Comparison of ENCODE assay signal across 1 cellular context in the genomic region with DNA sequence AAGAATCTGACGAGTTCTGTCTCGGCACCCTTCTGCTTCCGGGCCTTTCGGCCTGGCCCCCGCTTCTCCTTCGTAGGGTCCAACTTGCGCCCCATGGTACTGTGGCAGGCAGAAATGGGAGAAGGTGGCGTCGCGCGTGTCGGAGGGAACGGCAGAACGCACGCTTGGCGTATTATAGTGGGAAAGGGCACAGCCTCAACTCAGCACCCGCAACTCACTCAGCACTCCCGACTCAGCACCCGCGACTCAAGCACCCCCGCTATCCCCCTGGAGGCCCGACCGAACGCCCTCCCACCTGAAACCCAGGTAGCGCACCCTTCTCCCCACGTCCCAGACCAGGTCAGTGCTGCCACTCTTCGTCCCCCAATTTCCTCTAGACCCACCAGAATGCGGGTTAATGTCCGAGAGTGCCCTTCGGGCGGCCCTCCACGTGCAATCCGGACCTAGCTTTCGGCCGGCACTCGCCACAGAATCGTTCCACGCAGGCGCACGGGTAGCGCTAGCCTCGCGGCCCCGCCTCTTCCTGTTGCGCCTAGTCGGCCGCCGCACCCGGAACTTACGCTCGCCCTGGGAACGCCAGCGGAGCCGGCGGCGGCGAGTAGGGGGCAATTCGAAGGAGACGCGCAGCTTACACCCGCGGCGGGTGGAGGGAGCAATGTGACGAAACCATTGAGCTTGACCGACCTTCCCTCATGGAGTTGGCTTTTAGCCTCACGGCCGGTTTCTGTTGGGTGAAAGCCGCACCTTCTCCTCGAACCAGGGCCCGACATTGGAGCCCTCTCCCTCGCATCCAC.
TF ChIP-seq lines count a peak whose summit lies in the region.

A gene (minus strand): TSS at position 468 of the 794 bp plus-strand sequence. CDS start 373 bp downstream, at position 95.

TF ChIP-seq in GM12878, 131 proteins besides CTCF, POLR2A, EP300 and RAD21 (continued from another document and continues in another):
- TF ChIP-seq, protein P1, sequence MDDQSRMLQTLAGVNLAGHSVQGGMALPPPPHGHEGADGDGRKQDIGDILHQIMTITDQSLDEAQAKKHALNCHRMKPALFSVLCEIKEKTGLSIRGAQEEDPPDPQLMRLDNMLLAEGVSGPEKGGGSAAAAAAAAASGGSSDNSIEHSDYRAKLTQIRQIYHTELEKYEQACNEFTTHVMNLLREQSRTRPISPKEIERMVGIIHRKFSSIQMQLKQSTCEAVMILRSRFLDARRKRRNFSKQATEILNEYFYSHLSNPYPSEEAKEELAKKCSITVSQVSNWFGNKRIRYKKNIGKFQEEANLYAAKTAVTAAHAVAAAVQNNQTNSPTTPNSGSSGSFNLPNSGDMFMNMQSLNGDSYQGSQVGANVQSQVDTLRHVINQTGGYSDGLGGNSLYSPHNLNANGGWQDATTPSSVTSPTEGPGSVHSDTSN (IDR thresholded peaks at IDR 0.05; ENCODE audit: insufficient replicate concordance, low read depth, low read length) = no peak
- TF ChIP-seq CEBPB (IDR thresholded peaks at IDR 0.05; ENCODE audit: borderline replicate concordance in 1 of 2, low read depth in 2 of 2, low read length in 2 of 2) (no peak), PML (IDR thresholded peaks at IDR 0.05; ENCODE audit: low read length) (peak; percentile 78; the same call in 1 of the 2 replicates), ASH2L (IDR thresholded peaks at IDR 0.05; ENCODE audit: borderline replicate concordance, low read depth) (no peak), SIN3A (IDR thresholded peaks at IDR 0.05; ENCODE audit: low read depth, low read length) (peak; percentile 88), SMARCA5 (IDR thresholded peaks at IDR 0.05) (no peak; the same call in 1 of the 2 replicates), POLR2AphosphoS2 (IDR thresholded peaks at IDR 0.05; ENCODE audit: low read depth, low read length) (peak; percentile 82; the same call in 1 of the 2 replicates), JUND (IDR thresholded peaks at IDR 0.05; ENCODE audit: low read depth, low read length) (no peak), SIX5 (IDR thresholded peaks at IDR 0.05; ENCODE audit: low read depth, low read length, severe bottlenecking) (no peak), ZBED1 (IDR thresholded peaks at IDR 0.05; ENCODE audit: borderline replicate concordance) (peak; percentile 65; the same call in 1 of the 2 replicates), MYB (IDR thresholded peaks at IDR 0.05; ENCODE audit: borderline replicate concordance, low read depth, low read length) (no peak), TARDBP (IDR thresholded peaks at IDR 0.05; ENCODE audit: borderline replicate concordance) (no peak; the same call in 1 of the 2 replicates), GABPA (IDR thresholded peaks at IDR 0.05; ENCODE audit: low read depth) (peak; percentile 79), FOXK2 (IDR thresholded peaks at IDR 0.05) (no peak), ZZZ3 (IDR thresholded peaks at IDR 0.05; ENCODE audit: control insufficient read depth, insufficient read length, low read depth) (no peak), DPF2 (IDR thresholded peaks at IDR 0.05) (peak; percentile 28; the same call in 1 of the 2 replicates), RAD51 (IDR thresholded peaks at IDR 0.05) (no peak), YY1 (IDR thresholded peaks at IDR 0.05; ENCODE audit: low read depth, low read length) (peak; percentile 52; the same call in 1 of the 2 replicates), IKZF1 (conservative IDR thresholded peaks at IDR 0.05) (peak; percentile 68), ZNF217 (IDR thresholded peaks at IDR 0.05) (no peak), CBFB (IDR thresholded peaks at IDR 0.05; ENCODE audit: low read depth) (peak; percentile 59), IRF4 (IDR thresholded peaks at IDR 0.05; ENCODE audit: low read depth, low read length) (peak; percentile 42; the same call in 1 of the 2 replicates), RB1 (IDR thresholded peaks at IDR 0.05; ENCODE audit: borderline replicate concordance) (0 out of 2 replicates have a peak, but pooled peaks have one; percentile 21), NR2C2 (IDR thresholded peaks at IDR 0.05; ENCODE audit: borderline replicate concordance, control insufficient read depth, insufficient read length, low read depth) (no peak)
- TF ChIP-seq, protein P2, sequence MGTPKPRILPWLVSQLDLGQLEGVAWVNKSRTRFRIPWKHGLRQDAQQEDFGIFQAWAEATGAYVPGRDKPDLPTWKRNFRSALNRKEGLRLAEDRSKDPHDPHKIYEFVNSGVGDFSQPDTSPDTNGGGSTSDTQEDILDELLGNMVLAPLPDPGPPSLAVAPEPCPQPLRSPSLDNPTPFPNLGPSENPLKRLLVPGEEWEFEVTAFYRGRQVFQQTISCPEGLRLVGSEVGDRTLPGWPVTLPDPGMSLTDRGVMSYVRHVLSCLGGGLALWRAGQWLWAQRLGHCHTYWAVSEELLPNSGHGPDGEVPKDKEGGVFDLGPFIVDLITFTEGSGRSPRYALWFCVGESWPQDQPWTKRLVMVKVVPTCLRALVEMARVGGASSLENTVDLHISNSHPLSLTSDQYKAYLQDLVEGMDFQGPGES (IDR thresholded peaks at IDR 0.05) = no peak
- TF ChIP-seq, protein P3, sequence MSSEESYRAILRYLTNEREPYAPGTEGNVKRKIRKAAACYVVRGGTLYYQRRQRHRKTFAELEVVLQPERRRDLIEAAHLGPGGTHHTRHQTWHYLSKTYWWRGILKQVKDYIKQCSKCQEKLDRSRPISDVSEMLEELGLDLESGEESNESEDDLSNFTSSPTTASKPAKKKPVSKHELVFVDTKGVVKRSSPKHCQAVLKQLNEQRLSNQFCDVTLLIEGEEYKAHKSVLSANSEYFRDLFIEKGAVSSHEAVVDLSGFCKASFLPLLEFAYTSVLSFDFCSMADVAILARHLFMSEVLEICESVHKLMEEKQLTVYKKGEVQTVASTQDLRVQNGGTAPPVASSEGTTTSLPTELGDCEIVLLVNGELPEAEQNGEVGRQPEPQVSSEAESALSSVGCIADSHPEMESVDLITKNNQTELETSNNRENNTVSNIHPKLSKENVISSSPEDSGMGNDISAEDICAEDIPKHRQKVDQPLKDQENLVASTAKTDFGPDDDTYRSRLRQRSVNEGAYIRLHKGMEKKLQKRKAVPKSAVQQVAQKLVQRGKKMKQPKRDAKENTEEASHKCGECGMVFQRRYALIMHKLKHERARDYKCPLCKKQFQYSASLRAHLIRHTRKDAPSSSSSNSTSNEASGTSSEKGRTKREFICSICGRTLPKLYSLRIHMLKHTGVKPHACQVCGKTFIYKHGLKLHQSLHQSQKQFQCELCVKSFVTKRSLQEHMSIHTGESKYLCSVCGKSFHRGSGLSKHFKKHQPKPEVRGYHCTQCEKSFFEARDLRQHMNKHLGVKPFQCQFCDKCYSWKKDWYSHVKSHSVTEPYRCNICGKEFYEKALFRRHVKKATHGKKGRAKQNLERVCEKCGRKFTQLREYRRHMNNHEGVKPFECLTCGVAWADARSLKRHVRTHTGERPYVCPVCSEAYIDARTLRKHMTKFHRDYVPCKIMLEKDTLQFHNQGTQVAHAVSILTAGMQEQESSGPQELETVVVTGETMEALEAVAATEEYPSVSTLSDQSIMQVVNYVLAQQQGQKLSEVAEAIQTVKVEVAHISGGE (CRISPR knock-in tag; IDR thresholded peaks at IDR 0.05) = no peak; the same call in 1 of the 2 replicates
- TF ChIP-seq, protein P4, sequence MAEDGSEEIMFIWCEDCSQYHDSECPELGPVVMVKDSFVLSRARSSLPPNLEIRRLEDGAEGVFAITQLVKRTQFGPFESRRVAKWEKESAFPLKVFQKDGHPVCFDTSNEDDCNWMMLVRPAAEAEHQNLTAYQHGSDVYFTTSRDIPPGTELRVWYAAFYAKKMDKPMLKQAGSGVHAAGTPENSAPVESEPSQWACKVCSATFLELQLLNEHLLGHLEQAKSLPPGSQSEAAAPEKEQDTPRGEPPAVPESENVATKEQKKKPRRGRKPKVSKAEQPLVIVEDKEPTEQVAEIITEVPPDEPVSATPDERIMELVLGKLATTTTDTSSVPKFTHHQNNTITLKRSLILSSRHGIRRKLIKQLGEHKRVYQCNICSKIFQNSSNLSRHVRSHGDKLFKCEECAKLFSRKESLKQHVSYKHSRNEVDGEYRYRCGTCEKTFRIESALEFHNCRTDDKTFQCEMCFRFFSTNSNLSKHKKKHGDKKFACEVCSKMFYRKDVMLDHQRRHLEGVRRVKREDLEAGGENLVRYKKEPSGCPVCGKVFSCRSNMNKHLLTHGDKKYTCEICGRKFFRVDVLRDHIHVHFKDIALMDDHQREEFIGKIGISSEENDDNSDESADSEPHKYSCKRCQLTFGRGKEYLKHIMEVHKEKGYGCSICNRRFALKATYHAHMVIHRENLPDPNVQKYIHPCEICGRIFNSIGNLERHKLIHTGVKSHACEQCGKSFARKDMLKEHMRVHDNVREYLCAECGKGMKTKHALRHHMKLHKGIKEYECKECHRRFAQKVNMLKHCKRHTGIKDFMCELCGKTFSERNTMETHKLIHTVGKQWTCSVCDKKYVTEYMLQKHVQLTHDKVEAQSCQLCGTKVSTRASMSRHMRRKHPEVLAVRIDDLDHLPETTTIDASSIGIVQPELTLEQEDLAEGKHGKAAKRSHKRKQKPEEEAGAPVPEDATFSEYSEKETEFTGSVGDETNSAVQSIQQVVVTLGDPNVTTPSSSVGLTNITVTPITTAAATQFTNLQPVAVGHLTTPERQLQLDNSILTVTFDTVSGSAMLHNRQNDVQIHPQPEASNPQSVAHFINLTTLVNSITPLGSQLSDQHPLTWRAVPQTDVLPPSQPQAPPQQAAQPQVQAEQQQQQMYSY (CRISPR knock-in tag; IDR thresholded peaks at IDR 0.05) = no peak
- TF ChIP-seq, protein P5, sequence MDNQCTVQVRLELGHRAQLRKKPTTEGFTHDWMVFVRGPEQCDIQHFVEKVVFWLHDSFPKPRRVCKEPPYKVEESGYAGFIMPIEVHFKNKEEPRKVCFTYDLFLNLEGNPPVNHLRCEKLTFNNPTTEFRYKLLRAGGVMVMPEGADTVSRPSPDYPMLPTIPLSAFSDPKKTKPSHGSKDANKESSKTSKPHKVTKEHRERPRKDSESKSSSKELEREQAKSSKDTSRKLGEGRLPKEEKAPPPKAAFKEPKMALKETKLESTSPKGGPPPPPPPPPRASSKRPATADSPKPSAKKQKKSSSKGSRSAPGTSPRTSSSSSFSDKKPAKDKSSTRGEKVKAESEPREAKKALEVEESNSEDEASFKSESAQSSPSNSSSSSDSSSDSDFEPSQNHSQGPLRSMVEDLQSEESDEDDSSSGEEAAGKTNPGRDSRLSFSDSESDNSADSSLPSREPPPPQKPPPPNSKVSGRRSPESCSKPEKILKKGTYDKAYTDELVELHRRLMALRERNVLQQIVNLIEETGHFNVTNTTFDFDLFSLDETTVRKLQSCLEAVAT (IDR thresholded peaks at IDR 0.05) = no peak
- TF ChIP-seq, protein P6, sequence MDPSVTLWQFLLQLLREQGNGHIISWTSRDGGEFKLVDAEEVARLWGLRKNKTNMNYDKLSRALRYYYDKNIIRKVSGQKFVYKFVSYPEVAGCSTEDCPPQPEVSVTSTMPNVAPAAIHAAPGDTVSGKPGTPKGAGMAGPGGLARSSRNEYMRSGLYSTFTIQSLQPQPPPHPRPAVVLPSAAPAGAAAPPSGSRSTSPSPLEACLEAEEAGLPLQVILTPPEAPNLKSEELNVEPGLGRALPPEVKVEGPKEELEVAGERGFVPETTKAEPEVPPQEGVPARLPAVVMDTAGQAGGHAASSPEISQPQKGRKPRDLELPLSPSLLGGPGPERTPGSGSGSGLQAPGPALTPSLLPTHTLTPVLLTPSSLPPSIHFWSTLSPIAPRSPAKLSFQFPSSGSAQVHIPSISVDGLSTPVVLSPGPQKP (IDR thresholded peaks at IDR 0.05; ENCODE audit: low read depth, low read length) = peak; percentile 4; the same call in 1 of the 2 replicates
- TF ChIP-seq, protein P7, sequence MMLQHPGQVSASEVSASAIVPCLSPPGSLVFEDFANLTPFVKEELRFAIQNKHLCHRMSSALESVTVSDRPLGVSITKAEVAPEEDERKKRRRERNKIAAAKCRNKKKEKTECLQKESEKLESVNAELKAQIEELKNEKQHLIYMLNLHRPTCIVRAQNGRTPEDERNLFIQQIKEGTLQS (IDR thresholded peaks at IDR 0.05; ENCODE audit: borderline replicate concordance, extremely low read depth, low read depth, low read length) = no peak
- TF ChIP-seq, protein P8, sequence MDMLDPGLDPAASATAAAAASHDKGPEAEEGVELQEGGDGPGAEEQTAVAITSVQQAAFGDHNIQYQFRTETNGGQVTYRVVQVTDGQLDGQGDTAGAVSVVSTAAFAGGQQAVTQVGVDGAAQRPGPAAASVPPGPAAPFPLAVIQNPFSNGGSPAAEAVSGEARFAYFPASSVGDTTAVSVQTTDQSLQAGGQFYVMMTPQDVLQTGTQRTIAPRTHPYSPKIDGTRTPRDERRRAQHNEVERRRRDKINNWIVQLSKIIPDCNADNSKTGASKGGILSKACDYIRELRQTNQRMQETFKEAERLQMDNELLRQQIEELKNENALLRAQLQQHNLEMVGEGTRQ (IDR thresholded peaks at IDR 0.05; ENCODE audit: borderline replicate concordance, low read depth, low read length) = no peak
- TF ChIP-seq, protein P9, sequence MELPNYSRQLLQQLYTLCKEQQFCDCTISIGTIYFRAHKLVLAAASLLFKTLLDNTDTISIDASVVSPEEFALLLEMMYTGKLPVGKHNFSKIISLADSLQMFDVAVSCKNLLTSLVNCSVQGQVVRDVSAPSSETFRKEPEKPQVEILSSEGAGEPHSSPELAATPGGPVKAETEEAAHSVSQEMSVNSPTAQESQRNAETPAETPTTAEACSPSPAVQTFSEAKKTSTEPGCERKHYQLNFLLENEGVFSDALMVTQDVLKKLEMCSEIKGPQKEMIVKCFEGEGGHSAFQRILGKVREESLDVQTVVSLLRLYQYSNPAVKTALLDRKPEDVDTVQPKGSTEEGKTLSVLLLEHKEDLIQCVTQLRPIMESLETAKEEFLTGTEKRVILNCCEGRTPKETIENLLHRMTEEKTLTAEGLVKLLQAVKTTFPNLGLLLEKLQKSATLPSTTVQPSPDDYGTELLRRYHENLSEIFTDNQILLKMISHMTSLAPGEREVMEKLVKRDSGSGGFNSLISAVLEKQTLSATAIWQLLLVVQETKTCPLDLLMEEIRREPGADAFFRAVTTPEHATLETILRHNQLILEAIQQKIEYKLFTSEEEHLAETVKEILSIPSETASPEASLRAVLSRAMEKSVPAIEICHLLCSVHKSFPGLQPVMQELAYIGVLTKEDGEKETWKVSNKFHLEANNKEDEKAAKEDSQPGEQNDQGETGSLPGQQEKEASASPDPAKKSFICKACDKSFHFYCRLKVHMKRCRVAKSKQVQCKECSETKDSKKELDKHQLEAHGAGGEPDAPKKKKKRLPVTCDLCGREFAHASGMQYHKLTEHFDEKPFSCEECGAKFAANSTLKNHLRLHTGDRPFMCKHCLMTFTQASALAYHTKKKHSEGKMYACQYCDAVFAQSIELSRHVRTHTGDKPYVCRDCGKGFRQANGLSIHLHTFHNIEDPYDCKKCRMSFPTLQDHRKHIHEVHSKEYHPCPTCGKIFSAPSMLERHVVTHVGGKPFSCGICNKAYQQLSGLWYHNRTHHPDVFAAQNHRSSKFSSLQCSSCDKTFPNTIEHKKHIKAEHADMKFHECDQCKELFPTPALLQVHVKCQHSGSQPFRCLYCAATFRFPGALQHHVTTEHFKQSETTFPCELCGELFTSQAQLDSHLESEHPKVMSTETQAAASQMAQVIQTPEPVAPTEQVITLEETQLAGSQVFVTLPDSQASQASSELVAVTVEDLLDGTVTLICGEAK (IDR thresholded peaks at IDR 0.05; ENCODE audit: borderline replicate concordance) = peak; percentile 83
